Comparison of ENCODE assay signal across 8 cellular contexts in genomic region chr10:67697646-67698245, GRCh38. TPM values are rescaled to one million over a fixed set of nuclear protein-coding genes. Genes with fewer than 3 reads are reported as not detected.
DNase-seq lines count a peak whose midpoint lies in the region; ATAC-seq and TF ChIP-seq lines count a peak whose summit lies in the region.

No MANE protein-coding gene starts in this region.

- peak overlapping the region; percentile 10; the same call in 1 of the 2 replicates for H3K4me3 ChIP-seq in SJCRH30

- no peak overlapping the region for H3K4me3 Mint-ChIP-seq in naive B cell

- no peaks in the 10 kb centered on the region for H3K9me3 ChIP-seq in SJCRH30 (replicated peaks)

- no peaks in the 10 kb centered on the region for H3K36me3 ChIP-seq in SJCRH30

- no peak overlapping the region for H3K27ac ChIP-seq in SJCRH30

- no peak for TF ChIP-seq EP300 in Ishikawa (IDR thresholded peaks at IDR 0.05; ENCODE audit: borderline replicate concordance)

- H3K27me3 Mint-ChIP-seq in naive B cell, result peaks cover 40 to 61% (median 61%) of the 10 kb centered on the region in 3 donors

- H3K27me3 ChIP-seq in SJCRH30, result no peaks in the 10 kb centered on the region

- H3K4me1 ChIP-seq in SJCRH30, result no peaks in the 10 kb centered on the region

- TF ChIP-seq RAD21 in Ishikawa (IDR thresholded peaks at IDR 0.05; ENCODE audit: low read depth), result peak; percentile 58

- H3K4me1 Mint-ChIP-seq in naive B cell, result no peaks in the 10 kb centered on the region

- H3K27ac Mint-ChIP-seq in naive B cell, result no peak overlapping the region

- peak; percentile 0 for DNase-seq in stimulated activated CD4-positive, alpha-beta T cell treated with anti-CD3 and anti-CD28 coated beads, Interleukin-2, amount 100 ng/mL, for 4 hours (ENCODE audit: low read depth)
- no peak for DNase-seq in stimulated activated CD4-positive, alpha-beta T cell treated with anti-CD3 and anti-CD28 coated beads, Interleukin-15, amount 100 ng/mL, for 24 hours
- peak; percentile 11 to 60 for DNase-seq in SJCRH30
- DNase-seq in epidermal melanocyte (ENCODE audit: insufficient read length, low spot score), result peak; percentile 21
- DNase-seq in naive B cell, result peak; percentile 41
- DNase-seq in ecto neural progenitor cell (ENCODE audit: low spot score), result no peak

- peaks cover 0 to 8% of the 10 kb centered on the region in 2 donors for H3K36me3 Mint-ChIP-seq in naive B cell

- peak; percentile 90 for ATAC-seq in GM21529 (IDR thresholded peaks at IDR 0.05; ENCODE audit: unreplicated experiment)
- peak; percentile 61 to 78 for ATAC-seq in naive B cell (ENCODE audit: low read depth in 2 of 2)

- peaks cover 0 to 7% (median 0%) of the 10 kb centered on the region in 7 donors for H3K9me3 Mint-ChIP-seq in naive B cell

TF ChIP-seq in Ishikawa, 13 proteins besides CTCF, POLR2A, EP300 and RAD21:
- peak; percentile 70 for TF ChIP-seq NFIC (IDR thresholded peaks at IDR 0.05)
- no peak for TF ChIP-seq TCF12 (IDR thresholded peaks at IDR 0.05; ENCODE audit: low read depth)
- TF ChIP-seq TAF1 (IDR thresholded peaks at IDR 0.05; ENCODE audit: low read depth), result no peak
- TF ChIP-seq TEAD4 (IDR thresholded peaks at IDR 0.05), result no peak
- no peak for TF ChIP-seq REST (IDR thresholded peaks at IDR 0.05; ENCODE audit: low read depth)

RNA-seq across cellular contexts. Expression of gene CTNNA3, which starts 1.8 kb away (rescaled TPM):
- 2.7 and 2.9 TPM in 2 replicates for total RNA-seq in SJCRH30 (2014; rRNA removed; shearing (Covaris generic))
- polyA plus RNA-seq in naive B cell (ENCODE audit: low read depth in 6 of 6), result 1 to 10 TPM in 1 of 6 donors, under 1 TPM in 1, not detected in 4; 0.38 to 1.2 TPM

Comparison
In these comparisons a context has a peak if more than half of its experiments do, and no peak if none do; other contexts are left out.
1. DNase-seq: peak in stimulated activated CD4-positive, alpha-beta T cell treated with anti-CD3 and anti-CD28 coated beads, Interleukin-2, amount 100 ng/mL, for 4 hours (single experiment), SJCRH30 (2 of 2), epidermal melanocyte (single experiment) and naive B cell (single experiment); none in stimulated activated CD4-positive, alpha-beta T cell treated with anti-CD3 and anti-CD28 coated beads, Interleukin-15, amount 100 ng/mL, for 24 hours (single experiment) and ecto neural progenitor cell (single experiment).